ENCODE assay signal across 18 cellular contexts in genomic region chr12:11906284-11906935, GRCh38.
DNase-seq lines count a peak whose midpoint lies in the region; ATAC-seq and TF ChIP-seq lines count a peak whose summit lies in the region.
"Had no signal": no experiment of that assay in that cellular context is flagged by ENCODE, and none has a peak within 500 bp of the region (broad histone marks: within the 10 kb centered on the region; RNA-seq: fewer than 3 reads in every experiment).

No MANE protein-coding gene starts in this region.

- ATAC-seq in stimulated activated effector memory CD8-positive, alpha-beta T cell treated with anti-CD3 and anti-CD28 coated beads, Interleukin-12 subunit alpha, Interleukin-12 subunit beta, amount 100 ng/mL, for 72 hours: no peak
- no peak for ATAC-seq in HG03354 (IDR thresholded peaks at IDR 0.05; ENCODE audit: poor library complexity, severe bottlenecking, unreplicated experiment)
- ATAC-seq: gastrocnemius medialis; stimulated activated naive B cell treated with anti-CD40 and anti-IgM and Interleukin-4, amounts not matched to agents 10 μg/mL and 1 μg/mL and 100 μg/mL, for 72 hours; WTC11 had no signal

- H3K4me3 Mint-ChIP-seq in activated CD4-positive, alpha-beta T cell treated with anti-CD3 and anti-CD28 coated beads, Interleukin-2, amount 10 ng/mL, durations not matched to agents 24 days and 14 days: peak overlapping the region; percentile 8
- no peak overlapping the region for H3K4me3 Mint-ChIP-seq in stimulated activated effector memory CD8-positive, alpha-beta T cell treated with anti-CD3 and anti-CD28 coated beads, Interleukin-12 subunit alpha, Interleukin-12 subunit beta, amount 100 ng/mL, for 72 hours
- H3K4me3 Mint-ChIP-seq in T-helper 2 cell treated with Interferon-gamma antibody and Interleukin-4, amounts not matched to agents 5 μg/mL and 100 μg/mL, for 36 hours: no peak overlapping the region
- H3K4me3 Mint-ChIP-seq: stimulated activated naive B cell treated with anti-CD40 and anti-IgM and Interleukin-4, amounts not matched to agents 10 μg/mL and 1 μg/mL and 100 μg/mL, for 72 hours; WTC11 had no signal

- no peak for DNase-seq in activated CD4-positive, alpha-beta T cell treated with anti-CD3 and anti-CD28 coated beads, Interleukin-2, amount 10 ng/mL, durations not matched to agents 24 days and 14 days
- no peak for DNase-seq in activated CD4-positive, alpha-beta T cell treated with anti-CD3 and anti-CD28 coated beads for 1 hour
- no peak for DNase-seq in OCI-LY7 (ENCODE audit: low spot score)
- peak; percentile 34 for DNase-seq in epidermal melanocyte (ENCODE audit: insufficient read length, low spot score)
- DNase-seq in stimulated activated effector memory CD8-positive, alpha-beta T cell treated with anti-CD3 and anti-CD28 coated beads, Interleukin-12 subunit alpha, Interleukin-12 subunit beta, amount 100 ng/mL, for 72 hours (ENCODE audit: low spot score in 2 of 2): no peak
- DNase-seq in Kasumi-1 (lab: John Stamatoyannopoulos, UW): no peak
- no peak for DNase-seq in T-helper 2 cell treated with Interferon-gamma antibody and Interleukin-4, amounts not matched to agents 5 μg/mL and 100 μg/mL, for 36 hours (ENCODE audit: low spot score)
- DNase-seq: activated T-cell treated with anti-CD3 and anti-CD28 coated beads for 4 hours; amygdala; gastrocnemius medialis; mesendoderm; NCI-H1694 treated with DMSO at 0.1 percent for 48 hours; NCI-H524; PC-9; sigmoid colon; stimulated activated naive B cell treated with anti-CD40 and anti-IgM and Interleukin-4, amounts not matched to agents 10 μg/mL and 1 μg/mL and 100 μg/mL, for 72 hours had no signal

- no peak overlapping the region for H3K4me3 ChIP-seq in OCI-LY7 (ENCODE audit: low read depth, low read length, poor library complexity, severe bottlenecking)
- H3K4me3 ChIP-seq: gastrocnemius medialis, PC-9, sigmoid colon had no signal

- H2AFZ ChIP-seq in OCI-LY7 (ENCODE audit: low read length): peak overlapping the region; percentile 30; the same call in 1 of the 2 replicates
- H2AFZ ChIP-seq: PC-9 had no signal

- peaks cover 5% of the 10 kb centered on the region for H3K9me3 Mint-ChIP-seq in activated CD4-positive, alpha-beta T cell treated with anti-CD3 and anti-CD28 coated beads, Interleukin-2, amount 10 ng/mL, durations not matched to agents 24 days and 14 days
- peaks cover 18% of the 10 kb centered on the region for H3K9me3 Mint-ChIP-seq in stimulated activated effector memory CD8-positive, alpha-beta T cell treated with anti-CD3 and anti-CD28 coated beads, Interleukin-12 subunit alpha, Interleukin-12 subunit beta, amount 100 ng/mL, for 72 hours
- H3K9me3 Mint-ChIP-seq in T-helper 2 cell treated with Interferon-gamma antibody and Interleukin-4, amounts not matched to agents 5 μg/mL and 100 μg/mL, for 36 hours: peaks cover 18% of the 10 kb centered on the region

- H3K27me3 Mint-ChIP-seq in activated CD4-positive, alpha-beta T cell treated with anti-CD3 and anti-CD28 coated beads, Interleukin-2, amount 10 ng/mL, durations not matched to agents 24 days and 14 days: no peaks in the 10 kb centered on the region
- H3K27me3 Mint-ChIP-seq in T-helper 2 cell treated with Interferon-gamma antibody and Interleukin-4, amounts not matched to agents 5 μg/mL and 100 μg/mL, for 36 hours (ENCODE audit: low read depth): peaks cover 1% of the 10 kb centered on the region

- no peaks in the 10 kb centered on the region for H3K9me2 ChIP-seq in OCI-LY7 (ENCODE audit: insufficient read depth, low read length)

- CTCF ChIA-PET in OCI-LY7 (lab: Charles Lee; ENCODE audit: unreplicated experiment): no interaction called here

- POLR2A ChIA-PET in OCI-LY7 (lab: Charles Lee): no interaction called here

- H3K4me2 ChIP-seq in OCI-LY7 (ENCODE audit: low read length): no peak overlapping the region
- H3K4me2 ChIP-seq: PC-9 had no signal

- no peaks in the 10 kb centered on the region for H3K79me2 ChIP-seq in OCI-LY7 (ENCODE audit: insufficient read depth, low read depth, low read length)

- no peak overlapping the region for H3K27ac ChIP-seq in OCI-LY7 (ENCODE audit: low read depth, low read length, poor library complexity, severe bottlenecking)
- H3K27ac ChIP-seq: gastrocnemius medialis, PC-9 had no signal

- BruUV-seq in OCI-LY7 (replicated peaks; lab: Mats Ljungman, UMichigan): no TSS peak

- intact Hi-C loops in activated CD4-positive, alpha-beta T cell treated with anti-CD3 and anti-CD28 coated beads, Interleukin-2, amount 10 ng/mL, durations not matched to agents 24 days and 14 days (cut with micrococcal nuclease): no loop called here
- intact Hi-C loops in OCI-LY7 (cut with micrococcal nuclease; ENCODE audit: unreplicated experiment): no loop called here

- H3K4me1 Mint-ChIP-seq in activated CD4-positive, alpha-beta T cell treated with anti-CD3 and anti-CD28 coated beads, Interleukin-2, amount 10 ng/mL, durations not matched to agents 24 days and 14 days: peaks cover 41% of the 10 kb centered on the region
- peaks cover 31% of the 10 kb centered on the region for H3K4me1 Mint-ChIP-seq in stimulated activated effector memory CD8-positive, alpha-beta T cell treated with anti-CD3 and anti-CD28 coated beads, Interleukin-12 subunit alpha, Interleukin-12 subunit beta, amount 100 ng/mL, for 72 hours
- H3K4me1 Mint-ChIP-seq in T-helper 2 cell treated with Interferon-gamma antibody and Interleukin-4, amounts not matched to agents 5 μg/mL and 100 μg/mL, for 36 hours (ENCODE audit: low read depth): peaks cover 28% of the 10 kb centered on the region
- H3K4me1 Mint-ChIP-seq: WTC11 had no signal

- H3K4me1 ChIP-seq in OCI-LY7 (ENCODE audit: insufficient read depth, low read length, poor library complexity, severe bottlenecking): no peaks in the 10 kb centered on the region
- H3K4me1 ChIP-seq: gastrocnemius medialis had no signal

- peak overlapping the region; percentile 72 for H3K27ac Mint-ChIP-seq in activated CD4-positive, alpha-beta T cell treated with anti-CD3 and anti-CD28 coated beads, Interleukin-2, amount 10 ng/mL, durations not matched to agents 24 days and 14 days
- H3K27ac Mint-ChIP-seq in stimulated activated effector memory CD8-positive, alpha-beta T cell treated with anti-CD3 and anti-CD28 coated beads, Interleukin-12 subunit alpha, Interleukin-12 subunit beta, amount 100 ng/mL, for 72 hours: peak overlapping the region; percentile 21
- H3K27ac Mint-ChIP-seq in T-helper 2 cell treated with Interferon-gamma antibody and Interleukin-4, amounts not matched to agents 5 μg/mL and 100 μg/mL, for 36 hours: no peak overlapping the region
- H3K27ac Mint-ChIP-seq: stimulated activated naive B cell treated with anti-CD40 and anti-IgM and Interleukin-4, amounts not matched to agents 10 μg/mL and 1 μg/mL and 100 μg/mL, for 72 hours; WTC11 had no signal

- peaks cover 18% of the 10 kb centered on the region for H3K36me3 Mint-ChIP-seq in activated CD4-positive, alpha-beta T cell treated with anti-CD3 and anti-CD28 coated beads, Interleukin-2, amount 10 ng/mL, durations not matched to agents 24 days and 14 days (ENCODE audit: low read depth)
- no peaks in the 10 kb centered on the region for H3K36me3 Mint-ChIP-seq in stimulated activated effector memory CD8-positive, alpha-beta T cell treated with anti-CD3 and anti-CD28 coated beads, Interleukin-12 subunit alpha, Interleukin-12 subunit beta, amount 100 ng/mL, for 72 hours
- H3K36me3 Mint-ChIP-seq in T-helper 2 cell treated with Interferon-gamma antibody and Interleukin-4, amounts not matched to agents 5 μg/mL and 100 μg/mL, for 36 hours (ENCODE audit: low read depth): peaks cover 2% of the 10 kb centered on the region

- H3K36me3 ChIP-seq in OCI-LY7 (ENCODE audit: insufficient read depth, low read length): no peaks in the 10 kb centered on the region
- H3K36me3 ChIP-seq: gastrocnemius medialis, sigmoid colon had no signal

- peaks cover 21% of the 10 kb centered on the region for H3K9me3 ChIP-seq in OCI-LY7 (ENCODE audit: low read length)

- no peak for TF ChIP-seq CTCF in OCI-LY7 (conservative IDR thresholded peaks at IDR 0.05; ENCODE audit: low read length)

- no peaks in the 10 kb centered on the region for H4K20me1 ChIP-seq in OCI-LY7 (ENCODE audit: insufficient read depth, low read length)
